2 cellular contexts compared by ENCODE assay signal in the genomic region with DNA sequence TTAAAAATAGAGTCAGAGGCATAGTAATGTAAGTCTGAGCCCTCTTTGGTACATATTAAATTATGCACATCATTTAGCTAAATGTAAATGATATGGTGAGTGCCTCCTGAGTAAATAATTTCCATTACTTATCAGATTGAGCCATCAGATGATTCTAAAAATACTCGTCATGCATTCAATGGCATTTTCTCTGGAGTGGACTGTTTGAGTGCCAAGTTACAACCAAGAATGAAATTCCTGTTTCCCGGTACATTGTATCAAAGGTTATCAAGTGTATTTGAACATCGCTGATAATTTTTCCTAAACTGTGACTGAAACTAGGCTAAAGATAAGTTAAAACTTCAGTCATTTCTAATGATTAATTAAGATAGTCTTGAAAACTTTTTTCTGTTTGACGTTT.
TF ChIP-seq lines count a peak whose summit lies in the region.

No MANE protein-coding gene starts in this region.

TF ChIP-seq in liver, 16 proteins besides CTCF, POLR2A, EP300 and RAD21 (continued from another document):
- TF ChIP-seq, protein P1, sequence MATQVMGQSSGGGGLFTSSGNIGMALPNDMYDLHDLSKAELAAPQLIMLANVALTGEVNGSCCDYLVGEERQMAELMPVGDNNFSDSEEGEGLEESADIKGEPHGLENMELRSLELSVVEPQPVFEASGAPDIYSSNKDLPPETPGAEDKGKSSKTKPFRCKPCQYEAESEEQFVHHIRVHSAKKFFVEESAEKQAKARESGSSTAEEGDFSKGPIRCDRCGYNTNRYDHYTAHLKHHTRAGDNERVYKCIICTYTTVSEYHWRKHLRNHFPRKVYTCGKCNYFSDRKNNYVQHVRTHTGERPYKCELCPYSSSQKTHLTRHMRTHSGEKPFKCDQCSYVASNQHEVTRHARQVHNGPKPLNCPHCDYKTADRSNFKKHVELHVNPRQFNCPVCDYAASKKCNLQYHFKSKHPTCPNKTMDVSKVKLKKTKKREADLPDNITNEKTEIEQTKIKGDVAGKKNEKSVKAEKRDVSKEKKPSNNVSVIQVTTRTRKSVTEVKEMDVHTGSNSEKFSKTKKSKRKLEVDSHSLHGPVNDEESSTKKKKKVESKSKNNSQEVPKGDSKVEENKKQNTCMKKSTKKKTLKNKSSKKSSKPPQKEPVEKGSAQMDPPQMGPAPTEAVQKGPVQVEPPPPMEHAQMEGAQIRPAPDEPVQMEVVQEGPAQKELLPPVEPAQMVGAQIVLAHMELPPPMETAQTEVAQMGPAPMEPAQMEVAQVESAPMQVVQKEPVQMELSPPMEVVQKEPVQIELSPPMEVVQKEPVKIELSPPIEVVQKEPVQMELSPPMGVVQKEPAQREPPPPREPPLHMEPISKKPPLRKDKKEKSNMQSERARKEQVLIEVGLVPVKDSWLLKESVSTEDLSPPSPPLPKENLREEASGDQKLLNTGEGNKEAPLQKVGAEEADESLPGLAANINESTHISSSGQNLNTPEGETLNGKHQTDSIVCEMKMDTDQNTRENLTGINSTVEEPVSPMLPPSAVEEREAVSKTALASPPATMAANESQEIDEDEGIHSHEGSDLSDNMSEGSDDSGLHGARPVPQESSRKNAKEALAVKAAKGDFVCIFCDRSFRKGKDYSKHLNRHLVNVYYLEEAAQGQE (IDR thresholded peaks at IDR 0.05) = peak; percentile 36
- TF ChIP-seq, protein P2, sequence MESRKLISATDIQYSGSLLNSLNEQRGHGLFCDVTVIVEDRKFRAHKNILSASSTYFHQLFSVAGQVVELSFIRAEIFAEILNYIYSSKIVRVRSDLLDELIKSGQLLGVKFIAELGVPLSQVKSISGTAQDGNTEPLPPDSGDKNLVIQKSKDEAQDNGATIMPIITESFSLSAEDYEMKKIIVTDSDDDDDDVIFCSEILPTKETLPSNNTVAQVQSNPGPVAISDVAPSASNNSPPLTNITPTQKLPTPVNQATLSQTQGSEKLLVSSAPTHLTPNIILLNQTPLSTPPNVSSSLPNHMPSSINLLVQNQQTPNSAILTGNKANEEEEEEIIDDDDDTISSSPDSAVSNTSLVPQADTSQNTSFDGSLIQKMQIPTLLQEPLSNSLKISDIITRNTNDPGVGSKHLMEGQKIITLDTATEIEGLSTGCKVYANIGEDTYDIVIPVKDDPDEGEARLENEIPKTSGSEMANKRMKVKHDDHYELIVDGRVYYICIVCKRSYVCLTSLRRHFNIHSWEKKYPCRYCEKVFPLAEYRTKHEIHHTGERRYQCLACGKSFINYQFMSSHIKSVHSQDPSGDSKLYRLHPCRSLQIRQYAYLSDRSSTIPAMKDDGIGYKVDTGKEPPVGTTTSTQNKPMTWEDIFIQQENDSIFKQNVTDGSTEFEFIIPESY (IDR thresholded peaks at IDR 0.05) = peak; percentile 56
- TF ChIP-seq FOXA1 (IDR thresholded peaks at IDR 0.05) (peak; percentile 34), HNF4A (conservative IDR thresholded peaks at IDR 0.05) (peak; percentile 77 to 82), SP1 (IDR thresholded peaks at IDR 0.05) (peak; percentile 82), RXRA (IDR thresholded peaks at IDR 0.05) (peak; percentile 76 to 81), YY1 (IDR thresholded peaks at IDR 0.05) (peak; percentile 54), ATF3 (IDR thresholded peaks at IDR 0.05) (no peak), GABPA (IDR thresholded peaks at IDR 0.05 in 1 of 2, conservative IDR thresholded peaks at IDR 0.05 in 1 of 2) (no peak), MAX (IDR thresholded peaks at IDR 0.05) (peak; percentile 38), NR2F2 (IDR thresholded peaks at IDR 0.05) (peak; percentile 96), JUND (IDR thresholded peaks at IDR 0.05) (peak; percentile 34 to 64), TAF1 (conservative IDR thresholded peaks at IDR 0.05) (no peak), HNF4G (IDR thresholded peaks at IDR 0.05) (no peak)

TF ChIP-seq in HepG2, 621 proteins besides CTCF, POLR2A, EP300 and RAD21 (continued from another document):
- TF ChIP-seq, protein P3, sequence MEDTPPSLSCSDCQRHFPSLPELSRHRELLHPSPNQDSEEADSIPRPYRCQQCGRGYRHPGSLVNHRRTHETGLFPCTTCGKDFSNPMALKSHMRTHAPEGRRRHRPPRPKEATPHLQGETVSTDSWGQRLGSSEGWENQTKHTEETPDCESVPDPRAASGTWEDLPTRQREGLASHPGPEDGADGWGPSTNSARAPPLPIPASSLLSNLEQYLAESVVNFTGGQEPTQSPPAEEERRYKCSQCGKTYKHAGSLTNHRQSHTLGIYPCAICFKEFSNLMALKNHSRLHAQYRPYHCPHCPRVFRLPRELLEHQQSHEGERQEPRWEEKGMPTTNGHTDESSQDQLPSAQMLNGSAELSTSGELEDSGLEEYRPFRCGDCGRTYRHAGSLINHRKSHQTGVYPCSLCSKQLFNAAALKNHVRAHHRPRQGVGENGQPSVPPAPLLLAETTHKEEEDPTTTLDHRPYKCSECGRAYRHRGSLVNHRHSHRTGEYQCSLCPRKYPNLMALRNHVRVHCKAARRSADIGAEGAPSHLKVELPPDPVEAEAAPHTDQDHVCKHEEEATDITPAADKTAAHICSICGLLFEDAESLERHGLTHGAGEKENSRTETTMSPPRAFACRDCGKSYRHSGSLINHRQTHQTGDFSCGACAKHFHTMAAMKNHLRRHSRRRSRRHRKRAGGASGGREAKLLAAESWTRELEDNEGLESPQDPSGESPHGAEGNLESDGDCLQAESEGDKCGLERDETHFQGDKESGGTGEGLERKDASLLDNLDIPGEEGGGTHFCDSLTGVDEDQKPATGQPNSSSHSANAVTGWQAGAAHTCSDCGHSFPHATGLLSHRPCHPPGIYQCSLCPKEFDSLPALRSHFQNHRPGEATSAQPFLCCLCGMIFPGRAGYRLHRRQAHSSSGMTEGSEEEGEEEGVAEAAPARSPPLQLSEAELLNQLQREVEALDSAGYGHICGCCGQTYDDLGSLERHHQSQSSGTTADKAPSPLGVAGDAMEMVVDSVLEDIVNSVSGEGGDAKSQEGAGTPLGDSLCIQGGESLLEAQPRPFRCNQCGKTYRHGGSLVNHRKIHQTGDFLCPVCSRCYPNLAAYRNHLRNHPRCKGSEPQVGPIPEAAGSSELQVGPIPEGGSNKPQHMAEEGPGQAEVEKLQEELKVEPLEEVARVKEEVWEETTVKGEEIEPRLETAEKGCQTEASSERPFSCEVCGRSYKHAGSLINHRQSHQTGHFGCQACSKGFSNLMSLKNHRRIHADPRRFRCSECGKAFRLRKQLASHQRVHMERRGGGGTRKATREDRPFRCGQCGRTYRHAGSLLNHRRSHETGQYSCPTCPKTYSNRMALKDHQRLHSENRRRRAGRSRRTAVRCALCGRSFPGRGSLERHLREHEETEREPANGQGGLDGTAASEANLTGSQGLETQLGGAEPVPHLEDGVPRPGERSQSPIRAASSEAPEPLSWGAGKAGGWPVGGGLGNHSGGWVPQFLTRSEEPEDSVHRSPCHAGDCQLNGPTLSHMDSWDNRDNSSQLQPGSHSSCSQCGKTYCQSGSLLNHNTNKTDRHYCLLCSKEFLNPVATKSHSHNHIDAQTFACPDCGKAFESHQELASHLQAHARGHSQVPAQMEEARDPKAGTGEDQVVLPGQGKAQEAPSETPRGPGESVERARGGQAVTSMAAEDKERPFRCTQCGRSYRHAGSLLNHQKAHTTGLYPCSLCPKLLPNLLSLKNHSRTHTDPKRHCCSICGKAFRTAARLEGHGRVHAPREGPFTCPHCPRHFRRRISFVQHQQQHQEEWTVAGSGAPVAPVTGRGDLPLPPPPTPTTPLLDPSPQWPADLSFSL (CRISPR knock-in tag; IDR thresholded peaks at IDR 0.05) = no peak
- TF ChIP-seq ZNF431 (CRISPR knock-in tag; IDR thresholded peaks at IDR 0.05; ENCODE audit: borderline replicate concordance, low read depth) (no peak), ZSCAN29 (CRISPR knock-in tag; conservative IDR thresholded peaks at IDR 0.05) (no peak)
- TF ChIP-seq, protein P4, sequence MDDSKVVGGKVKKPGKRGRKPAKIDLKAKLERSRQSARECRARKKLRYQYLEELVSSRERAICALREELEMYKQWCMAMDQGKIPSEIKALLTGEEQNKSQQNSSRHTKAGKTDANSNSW (CRISPR knock-in tag; IDR thresholded peaks at IDR 0.05; ENCODE audit: borderline replicate concordance) = no peak
